8 cellular contexts compared by ENCODE assay signal in genomic region chr1:27031235-27032118, GRCh38. TPM values are rescaled to one million over a fixed set of nuclear protein-coding genes. Genes with fewer than 3 reads are reported as not detected.
DNase-seq lines count a peak whose midpoint lies in the region; ATAC-seq and TF ChIP-seq lines count a peak whose summit lies in the region.

No MANE protein-coding gene starts in this region.

- peak overlapping the region; percentile 80 for H3K4me2 ChIP-seq in GM23338

- H3K9me2 ChIP-seq in GM23338 (ENCODE audit: insufficient read depth): no peaks in the 10 kb centered on the region

- H3K27me3 ChIP-seq in GM23338 (ENCODE audit: insufficient read depth) (no peaks in the 10 kb centered on the region), heart right ventricle (no peaks in the 10 kb centered on the region)

- H3K9me3 Mint-ChIP-seq in GM23338: no peaks in the 10 kb centered on the region
- no peaks in the 10 kb centered on the region for H3K9me3 Mint-ChIP-seq in WTC11
- H3K9me3 Mint-ChIP-seq in progenitor cell of endocrine pancreas (ENCODE audit: low read depth): no peaks in the 10 kb centered on the region

- H3K79me2 ChIP-seq in GM23338 (replicated peaks; ENCODE audit: insufficient read depth): no peaks in the 10 kb centered on the region

- no peaks in the 10 kb centered on the region for H3K9me3 ChIP-seq in heart right ventricle

- H3K4me3 ChIP-seq in GM23338: peak overlapping the region; percentile 50
- H3K4me3 ChIP-seq in heart right ventricle: peak overlapping the region in 9 of 10 donors; percentile 17 to 50 (median 42)

- peak; percentile 89 for DNase-seq in GM23338 (ENCODE audit: low spot score)
- DNase-seq in WTC11 (ENCODE audit: low spot score): peak; percentile 65
- peak; percentile 83 to 86 for DNase-seq in heart right ventricle
- no peak for DNase-seq in progenitor cell of endocrine pancreas (ENCODE audit: low spot score, unreplicated experiment)
- no peak for DNase-seq in NCI-H187 (lab: John Stamatoyannopoulos, UW)

- H3K4me1 ChIP-seq in GM23338 (ENCODE audit: insufficient read depth) (peaks cover 23% of the 10 kb centered on the region), heart right ventricle (peaks cover 0 to 40% (median 18%) of the 10 kb centered on the region in 9 donors)

- intact Hi-C loops in heart right ventricle (cut with DNase I): no loop called here

- H3K36me3 Mint-ChIP-seq in GM23338 (ENCODE audit: low read depth): no peaks in the 10 kb centered on the region
- H3K36me3 Mint-ChIP-seq in WTC11: no peaks in the 10 kb centered on the region
- H3K36me3 Mint-ChIP-seq in progenitor cell of endocrine pancreas (ENCODE audit: insufficient read depth): no peaks in the 10 kb centered on the region

- H3K36me3 ChIP-seq in GM23338 (ENCODE audit: insufficient read depth) (no peaks in the 10 kb centered on the region), heart right ventricle (no peaks in the 10 kb centered on the region)

- H3K4me3 Mint-ChIP-seq in GM23338 (peak overlapping the region; percentile 43), WTC11 (peak overlapping the region; percentile 49), progenitor cell of endocrine pancreas (ENCODE audit: low read depth) (peak overlapping the region; percentile 60)

- H3K4me1 Mint-ChIP-seq in GM23338 (peaks cover 36% of the 10 kb centered on the region), WTC11 (peaks cover 38% of the 10 kb centered on the region), progenitor cell of endocrine pancreas (ENCODE audit: low read depth) (peaks cover 12% of the 10 kb centered on the region)

- TF ChIP-seq CTCF in GM23338 (conservative IDR thresholded peaks at IDR 0.05; ENCODE audit: low read depth in 2 of 2) (no peak), WTC11 (IDR thresholded peaks at IDR 0.05) (no peak), heart right ventricle (IDR thresholded peaks at IDR 0.05) (no peak), progenitor cell of endocrine pancreas (IDR thresholded peaks at IDR 0.05; ENCODE audit: unreplicated experiment) (no peak)

- WGBS in heart right ventricle, 2 donors: 19 to 20% methylated on average over 42 to 43 of the region's 43 CpGs

- H3K27ac ChIP-seq in GM23338 (ENCODE audit: low read depth) (peak overlapping the region; percentile 94), heart right ventricle (peak overlapping the region; percentile 23 to 83 (median 74))

- no peaks in the 10 kb centered on the region for H4K20me1 ChIP-seq in GM23338 (replicated peaks; ENCODE audit: insufficient read depth)

- H3K27ac Mint-ChIP-seq in GM23338: peak overlapping the region; percentile 88
- peak overlapping the region; percentile 84 for H3K27ac Mint-ChIP-seq in WTC11
- H3K27ac Mint-ChIP-seq in progenitor cell of endocrine pancreas: peak overlapping the region; percentile 62

- ATAC-seq in GM23338 (peak; percentile 71), WTC11 (peak; percentile 64), heart right ventricle (peak; percentile 85 to 95 (median 93)), GM18502 (IDR thresholded peaks at IDR 0.05; ENCODE audit: poor library complexity, unreplicated experiment) (no peak), GM18868 (IDR thresholded peaks at IDR 0.05; ENCODE audit: unreplicated experiment) (no peak), GM21619 (IDR thresholded peaks at IDR 0.05; ENCODE audit: unreplicated experiment) (no peak)

- H3K27me3 Mint-ChIP-seq in GM23338 (ENCODE audit: insufficient read depth, low read depth, poor library complexity) (peaks cover 19% of the 10 kb centered on the region), WTC11 (ENCODE audit: low read depth) (no peaks in the 10 kb centered on the region), progenitor cell of endocrine pancreas (peaks cover 4% of the 10 kb centered on the region)

- POLR2A ChIA-PET in WTC11 (lab: Charles Lee): interaction anchor here (0.5 to 2.6 kb wide), 13 partner anchors 10 to 1477 kb away, joined by 3 to 27 read pairs (median 3); partner anchors contain the start of genes TENT5B and TRNP1

- CTCF ChIA-PET in WTC11 (lab: Charles Lee): interaction anchor here (0.6 to 6.9 kb wide), 7 partner anchors 13 to 65 kb away, joined by 3 to 76 read pairs (median 5); partner anchors contain the start of gene TENT5B

- H3F3A ChIP-seq in GM23338 (replicated peaks; ENCODE audit: low read depth): peaks cover 14% of the 10 kb centered on the region; the same call in 1 of the 2 replicates

- peak overlapping the region; percentile 96 for H2AFZ ChIP-seq in GM23338

TF ChIP-seq in GM23338, 12 proteins besides CTCF, POLR2A, EP300 and RAD21 (continues in another document):
- TF ChIP-seq REST (IDR thresholded peaks at IDR 0.05; ENCODE audit: unreplicated experiment) (no peak), EZH2phosphoT487 (IDR thresholded peaks at IDR 0.05; ENCODE audit: unreplicated experiment) (no peak), ZNF331 (CRISPR knock-in tag; IDR thresholded peaks at IDR 0.05; ENCODE audit: low read depth) (no peak), POLR2AphosphoS5 (IDR thresholded peaks at IDR 0.05; ENCODE audit: low read depth) (peak; percentile 49), JUNB (IDR thresholded peaks at IDR 0.05; ENCODE audit: unreplicated experiment) (no peak)

TF ChIP-seq in WTC11, 78 proteins besides CTCF, POLR2A, EP300 and RAD21 (continues in another document):
- TF ChIP-seq RELA (CRISPR knock-in tag; IDR thresholded peaks at IDR 0.05; ENCODE audit: borderline replicate concordance) (no peak), JUN (CRISPR knock-in tag; IDR thresholded peaks at IDR 0.05) (no peak), TEAD1 (CRISPR knock-in tag; IDR thresholded peaks at IDR 0.05) (peak; percentile 21; the same call in 1 of the 2 replicates), ZNF416 (CRISPR knock-in tag; IDR thresholded peaks at IDR 0.05) (0 out of 2 replicates have a peak, but pooled peaks have one; percentile 12), FOXP4 (CRISPR knock-in tag; IDR thresholded peaks at IDR 0.05) (peak; percentile 26; the same call in 1 of the 2 replicates), E2F5 (CRISPR knock-in tag; IDR thresholded peaks at IDR 0.05) (peak; percentile 39; the same call in 1 of the 2 replicates), ZNF317 (CRISPR knock-in tag; IDR thresholded peaks at IDR 0.05; ENCODE audit: borderline replicate concordance, low read depth) (no peak), MAX (CRISPR knock-in tag; IDR thresholded peaks at IDR 0.05) (peak; percentile 88), RORB (CRISPR knock-in tag; IDR thresholded peaks at IDR 0.05) (no peak), ZBTB43 (CRISPR knock-in tag; IDR thresholded peaks at IDR 0.05) (peak; percentile 87; the same call in 1 of the 2 replicates), FOXJ3 (CRISPR knock-in tag; IDR thresholded peaks at IDR 0.05; ENCODE audit: borderline replicate concordance) (no peak), SMAD3 (CRISPR knock-in tag; IDR thresholded peaks at IDR 0.05; ENCODE audit: borderline replicate concordance) (0 out of 2 replicates have a peak, but pooled peaks have one; percentile 14), ZNF423 (CRISPR knock-in tag; IDR thresholded peaks at IDR 0.05) (0 out of 2 replicates have a peak, but pooled peaks have one; percentile 9), ESRRA (CRISPR knock-in tag; IDR thresholded peaks at IDR 0.05; ENCODE audit: borderline replicate concordance) (no peak)

RNA-seq across cellular contexts. Expression of gene TENT5B, which starts 18.8 kb away (rescaled TPM):
- 160 and 170 TPM in 2 replicates for total RNA-seq in GM23338 (2014; rRNA removed; shearing (Covaris generic))
- polyA plus RNA-seq in GM23338 (2016; fragmentation: Nextera tagmentation; extraction: Ambion mirVana) (69.1 and 78.0 TPM in 2 replicates), heart right ventricle (10 to 100 TPM; 17.7 to 64.7 TPM)
- total RNA-seq in WTC11 (2021) (104 to 124 TPM (median 119 TPM) in 3 replicates), heart right ventricle (10 to 100 TPM; 10.9 to 49.3 (median 23.9) TPM), progenitor cell of endocrine pancreas (5.1 and 5.7 TPM in 2 replicates)

RNA-seq across cellular contexts. Expression of gene TRNP1, which starts 38.0 kb away (rescaled TPM):
- 54.3 and 69.3 TPM in 2 replicates for total RNA-seq in GM23338 (2014; rRNA removed; shearing (Covaris generic))
- 21.2 and 29.4 TPM in 2 replicates for polyA plus RNA-seq in GM23338 (2016; fragmentation: Nextera tagmentation; extraction: Ambion mirVana)
- total RNA-seq in WTC11 (2021): 37.6 to 51.4 TPM (median 49.4 TPM) in 3 replicates
- 10 to 100 TPM; 11.9 to 32.5 (median 22.3) TPM for total RNA-seq in heart right ventricle
- polyA plus RNA-seq in heart right ventricle: 10 to 100 TPM; 17.7 to 48.6 TPM
- 48.8 and 49.3 TPM in 2 replicates for total RNA-seq in progenitor cell of endocrine pancreas

Comparison
In these comparisons a context has a peak if more than half of its experiments do, and no peak if none do; other contexts are left out.
1. ATAC-seq: peak in GM23338 (single experiment), WTC11 (single experiment) and heart right ventricle (8 of 8); none in GM18502 (single experiment), GM18868 (single experiment) and GM21619 (single experiment).
2. DNase-seq: peak in GM23338 (single experiment), WTC11 (single experiment) and heart right ventricle (2 of 2); none in progenitor cell of endocrine pancreas (single experiment) and NCI-H187 (0 of 2).
3. Peak in every context shown above with its lines, with median percentiles within 50 percentile points of each other: H3K27ac Mint-ChIP-seq and H3K4me3 Mint-ChIP-seq.